25 cellular contexts compared by ENCODE assay signal in the genomic region with DNA sequence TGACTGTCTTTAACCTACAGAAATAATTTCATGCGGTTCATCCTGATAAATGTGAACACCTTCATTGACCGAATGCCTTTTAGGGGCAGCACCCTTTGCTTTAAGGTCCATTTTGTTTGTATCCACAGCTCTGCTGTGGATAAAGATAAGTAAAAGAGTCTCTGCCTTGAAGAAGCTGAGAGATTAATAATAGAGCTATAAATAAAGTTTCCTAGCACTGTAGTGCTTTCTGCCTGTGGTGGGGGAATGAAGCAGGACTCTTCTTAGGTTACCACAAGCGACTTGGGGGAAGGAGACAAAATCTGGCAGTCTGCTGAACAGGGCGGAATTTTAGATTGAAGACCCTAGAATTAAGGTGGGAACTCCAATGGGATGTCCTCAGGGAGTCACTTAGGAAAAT. TPM values are rescaled to one million over a fixed set of nuclear protein-coding genes. Genes with fewer than 3 reads are reported as not detected.
"Had no signal": no experiment of that assay in that cellular context is flagged by ENCODE, and none has a peak within 500 bp of the region (broad histone marks: within the 10 kb centered on the region; RNA-seq: fewer than 3 reads in every experiment).

No MANE protein-coding gene starts in this region.

- H3K4me1 Mint-ChIP-seq: naive thymus-derived CD8-positive, alpha-beta T cell; stimulated activated effector memory CD8-positive, alpha-beta T cell treated with anti-CD3 and anti-CD28 coated beads, Interleukin-12 subunit alpha, Interleukin-12 subunit beta, amount 100 ng/mL, for 72 hours had no signal

- H3K27me3 Mint-ChIP-seq: effector memory CD8-positive, alpha-beta T cell had no signal

- H3K4me3 Mint-ChIP-seq: effector memory CD8-positive, alpha-beta T cell; naive thymus-derived CD8-positive, alpha-beta T cell; stimulated activated effector memory CD8-positive, alpha-beta T cell treated with anti-CD3 and anti-CD28 coated beads, Interleukin-12 subunit alpha, Interleukin-12 subunit beta, amount 100 ng/mL, for 72 hours had no signal

- ATAC-seq: effector memory CD8-positive, alpha-beta T cell; left lung; lower lobe of right lung; mucosa of descending colon; naive thymus-derived CD8-positive, alpha-beta T cell; right lobe of liver; stimulated activated effector memory CD8-positive, alpha-beta T cell treated with anti-CD3 and anti-CD28 coated beads, Interleukin-12 subunit alpha, Interleukin-12 subunit beta, amount 100 ng/mL, for 72 hours had no signal

- H3K27me3 ChIP-seq: cardiac muscle cell, esophagus squamous epithelium, hepatocyte, left lung, ovary, right lobe of liver, stomach, thyroid gland had no signal

- H3K9me3 Mint-ChIP-seq: effector memory CD8-positive, alpha-beta T cell had no signal

- H3K36me3 Mint-ChIP-seq: naive thymus-derived CD8-positive, alpha-beta T cell; stimulated activated effector memory CD8-positive, alpha-beta T cell treated with anti-CD3 and anti-CD28 coated beads, Interleukin-12 subunit alpha, Interleukin-12 subunit beta, amount 100 ng/mL, for 72 hours had no signal

- H3K36me3 ChIP-seq: cardiac muscle cell, esophagus squamous epithelium, left lung, lower lobe of right lung, ovary, right lobe of liver, stomach, thyroid gland had no signal

- H3K4me1 ChIP-seq: esophagus squamous epithelium, left lung, lower lobe of right lung, right lobe of liver, stomach, thyroid gland had no signal

- H3K9me3 ChIP-seq: esophagus squamous epithelium, left lung, lower lobe of right lung, mucosa of descending colon, ovary, right lobe of liver, stomach, thyroid gland had no signal

- DNase-seq: effector memory CD8-positive, alpha-beta T cell; erythroblast; esophagus squamous epithelium; head of caudate nucleus; kidney; left lung; lower lobe of right lung; mucosa of descending colon; naive thymus-derived CD8-positive, alpha-beta T cell; occipital lobe; ovary; posterior cingulate gyrus; retina; right lobe of liver; stimulated activated CD4-positive, alpha-beta T cell treated with anti-CD3 and anti-CD28 coated beads, Interleukin-2, amount 100 ng/mL, for 24 hours; stimulated activated CD4-positive, alpha-beta T cell treated with anti-CD3 and anti-CD28 coated beads, Interleukin-4, amount 100 ng/mL, for 24 hours; stimulated activated naive CD4-positive, alpha-beta T cell treated with Interleukin-2 at 50 U/mL for 16 hours; stomach; thyroid gland; trophoblast cell had no signal

- H3K27ac ChIP-seq: cardiac muscle cell, coronary artery, esophagus squamous epithelium, hepatocyte, left lung, lower lobe of right lung, ovary, right lobe of liver, stomach, thyroid gland had no signal

- H3K27ac Mint-ChIP-seq: effector memory CD8-positive, alpha-beta T cell; naive thymus-derived CD8-positive, alpha-beta T cell; stimulated activated effector memory CD8-positive, alpha-beta T cell treated with anti-CD3 and anti-CD28 coated beads, Interleukin-12 subunit alpha, Interleukin-12 subunit beta, amount 100 ng/mL, for 72 hours had no signal

- H3K4me3 ChIP-seq: cardiac muscle cell, coronary artery, esophagus squamous epithelium, hepatocyte, left lung, lower lobe of right lung, mucosa of descending colon, ovary, right lobe of liver, stomach, thyroid gland had no signal

RNA-seq across cellular contexts. Expression of gene EYA4, which starts 57.6 kb away (rescaled TPM):
- total RNA-seq: naive thymus-derived CD8-positive, alpha-beta T cell; pulmonary artery endothelial cell had no signal
- polyA plus RNA-seq: naive thymus-derived CD8-positive, alpha-beta T cell had no signal
